In the genomic region with DNA sequence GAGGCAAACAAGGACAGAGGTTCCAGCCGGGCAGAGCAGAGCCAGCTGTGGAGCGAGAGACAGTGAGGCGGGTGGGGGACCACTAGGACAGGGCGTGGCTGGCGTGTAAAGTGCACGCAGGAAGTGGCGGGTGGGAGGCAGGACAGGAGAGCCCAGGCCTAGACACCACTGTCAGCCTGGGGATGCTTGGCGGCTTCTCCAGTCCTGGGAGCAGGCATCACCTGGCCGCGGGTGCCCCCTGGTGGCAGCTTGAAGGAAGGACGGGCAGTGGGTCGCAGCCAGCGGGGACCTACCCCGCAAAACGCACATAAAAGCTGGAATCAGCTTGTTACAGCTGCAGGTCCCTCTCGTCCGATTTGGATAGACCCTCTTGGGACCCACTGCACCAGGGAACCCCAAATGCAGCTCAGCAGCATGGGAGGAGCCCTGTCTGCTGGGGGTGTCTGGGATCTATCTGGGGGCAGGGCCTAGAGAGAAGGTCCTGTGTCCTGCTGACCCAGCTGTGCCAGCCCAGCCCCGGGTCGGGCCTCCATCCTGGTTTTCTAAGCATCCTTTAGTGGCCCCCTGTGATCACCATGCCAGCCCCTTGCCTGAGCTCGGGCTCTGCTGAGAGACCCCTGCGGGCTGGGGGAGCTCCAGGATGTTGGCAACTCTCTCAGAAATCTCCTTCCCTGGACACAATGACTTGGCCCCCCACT, we compare ENCODE assay signal across 8 cellular contexts. TPM values are rescaled to one million over a fixed set of nuclear protein-coding genes. Genes with fewer than 3 reads are reported as not detected.
A peak's percentile ranks its signal among the peaks of the same experiment; 100 is the strongest.
DNase-seq lines count a peak whose midpoint lies in the region; ATAC-seq, FAIRE-seq and TF ChIP-seq lines count a peak whose summit lies in the region.

No MANE protein-coding gene starts in this region.

- H3K27me3 Mint-ChIP-seq in activated T-cell treated with anti-CD3 and anti-CD28 coated beads, Interleukin-2, amount 50 U/mL, for 72 hours (ENCODE audit: low read depth), result peaks cover 45% of the 10 kb centered on the region

- H3K4me3 Mint-ChIP-seq in activated T-cell treated with anti-CD3 and anti-CD28 coated beads, Interleukin-2, amount 50 U/mL, for 72 hours, result no peak overlapping the region

- H3K9ac ChIP-seq in fibroblast of lung (ENCODE audit: insufficient read depth, low read length) (no peak overlapping the region), neural cell (ENCODE audit: low read length) (no peak overlapping the region)

- peak; percentile 72 for TF ChIP-seq CTCF in A549 (IDR thresholded peaks at IDR 0.05)
- peak; percentile 87 to 92 for TF ChIP-seq CTCF in fibroblast of lung (conservative IDR thresholded peaks at IDR 0.05 in 1 of 2, IDR thresholded peaks at IDR 0.05 in 1 of 2; ENCODE audit: low read depth in 1 of 2, low read length in 2 of 2)
- TF ChIP-seq CTCF in neural cell (IDR thresholded peaks at IDR 0.05; ENCODE audit: poor library complexity, severe bottlenecking), result peak; percentile 94
- peak in 6 of 7 experiments; percentile 53 to 98 (median 95) for TF ChIP-seq CTCF in stomach (IDR thresholded peaks at IDR 0.05)

- H3K4me3 ChIP-seq in A549 (no peak overlapping the region), fibroblast of lung (replicated peaks in 1 of 4; ENCODE audit: control extremely low read depth in 1 of 4, insufficient read depth in 1 of 4, low read depth in 3 of 4, low read length in 4 of 4) (no peak overlapping the region), neural cell (ENCODE audit: low read length) (no peak overlapping the region), stomach (no peak overlapping the region)

- H3K27ac Mint-ChIP-seq in activated T-cell treated with anti-CD3 and anti-CD28 coated beads, Interleukin-2, amount 50 U/mL, for 72 hours, result no peak overlapping the region

- ATAC-seq in A549 (peak; percentile 60 to 89), GM18498 (IDR thresholded peaks at IDR 0.05; ENCODE audit: unreplicated experiment) (peak; percentile 69)
- peak; percentile 75 to 84 for ATAC-seq in activated T-cell treated with anti-CD3 and anti-CD28 coated beads, Interleukin-2, amount 50 U/mL, for 72 hours (replicated peaks in 1 of 2)

- FAIRE-seq in A549 (lab: Jason Lieb, UNC), result no peak

- H2AFZ ChIP-seq in fibroblast of lung (ENCODE audit: low read length) (no peak overlapping the region), neural cell (ENCODE audit: low read depth, low read length) (no peak overlapping the region)

- TF ChIP-seq POLR2A in A549 (IDR thresholded peaks at IDR 0.05; ENCODE audit: low read length) (no peak), stomach (IDR thresholded peaks at IDR 0.05) (no peak)

- H4K20me1 ChIP-seq in fibroblast of lung (ENCODE audit: control insufficient read depth, extremely low read depth, insufficient read depth, low read length) (no peaks in the 10 kb centered on the region), neural cell (ENCODE audit: insufficient read depth) (no peaks in the 10 kb centered on the region)

- no peaks in the 10 kb centered on the region for H3K9me2 ChIP-seq in neural cell (ENCODE audit: insufficient read depth, low read length)

- intact Hi-C loops in stomach (cut with DNase I; ENCODE audit: low total_unique reads), result loop anchor here (2.0 to 5.0 kb wide), 2 partner anchors 75 to 330 kb away; no protein-coding TSS in a partner anchor

- CTCF ChIA-PET in A549 (lab: Yijun Ruan, JAX), result interaction anchor here (0.5 to 13.8 kb wide), 36 partner anchors 9 to 333 kb away, joined by 3 to 408 read pairs (median 4); a partner anchor contains a TSS

- H3K27me3 ChIP-seq in fibroblast of lung (ENCODE audit: control insufficient read depth, insufficient read depth, low read length) (no peaks in the 10 kb centered on the region), neural cell (ENCODE audit: insufficient read depth, low read depth, low read length) (no peaks in the 10 kb centered on the region), stomach (peaks cover 0 to 55% (median 5%) of the 10 kb centered on the region in 3 donors)

- H3K27ac ChIP-seq in A549 (no peak overlapping the region), fibroblast of lung (ENCODE audit: insufficient read depth, low read length) (no peak overlapping the region), neural cell (ENCODE audit: low read length) (no peak overlapping the region), stomach (no peak overlapping the region)

- H3K36me3 ChIP-seq in fibroblast of lung (ENCODE audit: control insufficient read depth, insufficient read depth, low read length) (no peaks in the 10 kb centered on the region), neural cell (ENCODE audit: insufficient read depth, low read length) (peaks cover 10% of the 10 kb centered on the region), stomach (no peaks in the 10 kb centered on the region)

- peak; percentile 49 to 65 for DNase-seq in A549 (ENCODE audit: low read depth in 1 of 2, low spot score in 1 of 2)
- DNase-seq in HK-2 (ENCODE audit: unreplicated experiment), result peak; percentile 86
- peak; percentile 78 for DNase-seq in OCI-M1 (lab: John Stamatoyannopoulos, UW)
- DNase-seq in activated T-cell treated with anti-CD3 and anti-CD28 coated beads, Interleukin-2, amount 50 U/mL, for 72 hours, result peak; percentile 80 to 88
- peak; percentile 35 to 65 for DNase-seq in fibroblast of lung (ENCODE audit: low read depth in 2 of 2)
- peak; percentile 87 for DNase-seq in stomach

- H3K9me3 ChIP-seq in A549, result no peaks in the 10 kb centered on the region
- no peaks in the 10 kb centered on the region for H3K9me3 ChIP-seq in fibroblast of lung (ENCODE audit: control insufficient read depth, insufficient read depth, low read depth, low read length)
- H3K9me3 ChIP-seq in neural cell (ENCODE audit: low read length), result peaks cover 4% of the 10 kb centered on the region
- H3K9me3 ChIP-seq in stomach, result no peaks in the 10 kb centered on the region

- no peaks in the 10 kb centered on the region for H3K36me3 Mint-ChIP-seq in activated T-cell treated with anti-CD3 and anti-CD28 coated beads, Interleukin-2, amount 50 U/mL, for 72 hours (ENCODE audit: insufficient read depth in 2 of 2)

- TF ChIP-seq EP300 in A549 (IDR thresholded peaks at IDR 0.05) (no peak), neural cell (conservative IDR thresholded peaks at IDR 0.05; ENCODE audit: poor library complexity, severe bottlenecking) (no peak), stomach (IDR thresholded peaks at IDR 0.05) (no peak)

- no peaks in the 10 kb centered on the region for H3F3A ChIP-seq in neural cell (ENCODE audit: insufficient read depth, low read length, poor library complexity, severe bottlenecking)

- H3K4me2 ChIP-seq in A549, result no peak overlapping the region
- H3K4me2 ChIP-seq in fibroblast of lung (ENCODE audit: extremely low read depth, insufficient read depth, low read length), result no peak overlapping the region
- no peak overlapping the region for H3K4me2 ChIP-seq in neural cell (ENCODE audit: low read length)

- H3K4me1 ChIP-seq in A549, result no peaks in the 10 kb centered on the region
- no peaks in the 10 kb centered on the region for H3K4me1 ChIP-seq in fibroblast of lung (ENCODE audit: control insufficient read depth, extremely low read depth, insufficient read depth, low read length)
- peaks cover 0 to 19% (median 5%) of the 10 kb centered on the region in 4 donors for H3K4me1 ChIP-seq in stomach

- H3K79me2 ChIP-seq in fibroblast of lung (ENCODE audit: control insufficient read depth, insufficient read depth, low read length) (no peaks in the 10 kb centered on the region), neural cell (replicated peaks; ENCODE audit: insufficient read depth, low read length) (no peaks in the 10 kb centered on the region)

- POLR2A ChIA-PET in A549 (lab: Yijun Ruan, JAX), result no interaction called here

- no peaks in the 10 kb centered on the region for H3K4me1 Mint-ChIP-seq in activated T-cell treated with anti-CD3 and anti-CD28 coated beads, Interleukin-2, amount 50 U/mL, for 72 hours (ENCODE audit: low read depth)

- 20% methylated on average over 12 of the region's 21 CpGs for WGBS in A549 (ENCODE audit: missing lambda C conversion rate)
- 10 to 16% (median 12%) methylated on average over 13 to 21 of the region's 21 CpGs for WGBS in stomach, 5 donors

- no peaks in the 10 kb centered on the region for H3K9me3 Mint-ChIP-seq in activated T-cell treated with anti-CD3 and anti-CD28 coated beads, Interleukin-2, amount 50 U/mL, for 72 hours

- TF ChIP-seq RAD21 in A549 (conservative IDR thresholded peaks at IDR 0.05 in 1 of 2, IDR thresholded peaks at IDR 0.05 in 1 of 2) (peak; percentile 82), neural cell (conservative IDR thresholded peaks at IDR 0.05) (peak; percentile 92)

TF ChIP-seq in A549, 52 proteins besides CTCF, POLR2A, EP300 and RAD21:
- TF ChIP-seq FOXS1 (CRISPR knock-in tag; IDR thresholded peaks at IDR 0.05), result no peak
- peak; percentile 75 for TF ChIP-seq SMC3 (IDR thresholded peaks at IDR 0.05)

TF ChIP-seq in neural cell, 6 proteins besides CTCF, POLR2A, EP300 and RAD21 (continues in another document):
- peak; percentile 95 for TF ChIP-seq SMC3 (conservative IDR thresholded peaks at IDR 0.05; ENCODE audit: poor library complexity)

RNA-seq across cellular contexts. Expression of a gene that starts 57.7 kb away (rescaled TPM):
- polyA plus RNA-seq in A549 (2011; rRNA removed) (8.8 and 12.0 TPM in 2 replicates), A549 (2017; fragmentation: RNase III; extraction: RNeasy Plus Mini Kit Qiagen cat#74134 plus additional on column Dnase treatment) (12.6 to 14.3 TPM (median 13.6 TPM) in 3 replicates), fibroblast of lung (25.7 and 27.2 TPM in 2 replicates), neural cell (4.5 and 8.4 TPM in 2 replicates), stomach (10 to 100 TPM in 1 of 3 donors, 1 to 10 TPM in 2; 4.1 to 11.6 (median 6.2) TPM)
- 12.9 and 16.8 TPM in 2 replicates for polyA plus RNA-seq in A549 (2012; cell fraction: cytosol; rRNA removed)
- 39.9 and 60.5 TPM in 2 replicates for polyA plus RNA-seq in A549 (2012; cell fraction: nucleus; rRNA removed)
- 9.0 and 14.9 TPM in 2 replicates for polyA minus RNA-seq in A549 (2011; rRNA and poly(A)+ RNA removed)
- total RNA-seq in activated T-cell treated with anti-CD3 and anti-CD28 coated beads, Interleukin-2, amount 50 U/mL, for 72 hours, result 1 to 10 TPM; 5.3 to 7.4 TPM
- total RNA-seq in fibroblast of lung (18.5 and 37.5 TPM in 2 replicates), stomach (10 to 100 TPM; 13.8 to 60.7 (median 22.3) TPM)
- 40.7 and 42.9 TPM in 2 replicates for polyA plus RNA-seq in fibroblast of lung (2012)
- polyA minus RNA-seq in fibroblast of lung (ENCODE audit: low replicate concordance) (205 and 277 TPM in 2 replicates), neural cell (6.3 and 6.8 TPM in 2 replicates)
